ENCODE assay signal across 8 cellular contexts in the genomic region with DNA sequence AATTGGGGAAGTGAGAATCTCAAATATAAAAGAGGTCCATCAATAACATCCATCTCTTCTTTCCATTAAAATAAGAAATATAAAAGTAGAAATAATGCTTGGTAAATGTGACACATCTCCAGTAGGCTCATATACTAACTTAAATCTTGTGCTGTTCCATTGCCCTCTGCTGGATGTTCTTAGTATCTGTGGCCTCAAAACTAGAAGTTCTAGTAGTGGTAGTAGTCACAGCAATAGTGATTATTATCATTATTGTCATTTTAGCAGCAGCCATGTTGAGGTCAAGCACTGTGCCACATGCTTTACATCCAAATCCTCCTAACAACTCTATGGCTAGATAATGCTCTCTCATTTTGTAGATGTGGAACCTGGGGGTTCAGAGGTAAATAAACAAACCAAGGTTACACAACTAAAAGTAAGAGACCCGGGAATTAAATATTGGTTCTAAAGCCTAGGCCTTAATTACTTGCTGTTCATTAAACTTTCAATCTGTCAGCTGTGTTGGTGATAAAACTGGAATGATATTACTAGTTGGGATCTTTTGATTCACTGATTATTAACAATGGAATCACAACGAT. TPM values are rescaled to one million over a fixed set of nuclear protein-coding genes. Genes with fewer than 3 reads are reported as not detected.
DNase-seq lines count a peak whose midpoint lies in the region; ATAC-seq and TF ChIP-seq lines count a peak whose summit lies in the region.

No MANE protein-coding gene starts in this region.

- H3K27me3 Mint-ChIP-seq in naive B cell, result no peaks in the 10 kb centered on the region

- peak overlapping the region; percentile 11 to 83 (median 49) for H3K4me3 Mint-ChIP-seq in naive B cell

- H3K4me1 Mint-ChIP-seq in naive B cell, result peaks cover 32 to 46% (median 35%) of the 10 kb centered on the region in 3 donors

- H3K27ac Mint-ChIP-seq in naive B cell, result peak overlapping the region; percentile 66 to 96 (median 92)

- DNase-seq in ACHN (peak; percentile 64), GM12864 (ENCODE audit: low read depth) (peak; percentile 79), NCI-H187 treated with DMSO at 0.1 percent for 48 hours (lab: John Stamatoyannopoulos, UW) (peak; percentile 28), T-helper 1 cell (peak in 3 of 5 donors; percentile 16 to 66 (median 38)), erythroblast (lab: John Stamatoyannopoulos, UW) (peak; percentile 62 to 69), naive B cell (peak; percentile 64)

- ATAC-seq in HG02973 (IDR thresholded peaks at IDR 0.05; ENCODE audit: unreplicated experiment) (peak; percentile 53), naive B cell (ENCODE audit: low read depth in 2 of 2) (peak; percentile 85 to 88), GM19328 (IDR thresholded peaks at IDR 0.05; ENCODE audit: unreplicated experiment) (no peak)

- TF ChIP-seq POLR2A in erythroblast (IDR thresholded peaks at IDR 0.05; ENCODE audit: low read length), result no peak

- H3K4me3 ChIP-seq in GM12864 (ENCODE audit: low read depth, low read length), result no peak overlapping the region

- TF ChIP-seq CTCF in GM12864 (IDR thresholded peaks at IDR 0.05; ENCODE audit: low read depth, low read length, missing control alignments), result peak; percentile 59

- H3K36me3 Mint-ChIP-seq in naive B cell, result peaks cover 0 to 7% of the 10 kb centered on the region in 2 donors

- H3K9me3 Mint-ChIP-seq in naive B cell, result peaks cover 0 to 11% (median 6%) of the 10 kb centered on the region in 7 donors

- in situ Hi-C loops in ACHN (cut with HindIII; ENCODE audit: low pct_ligation_motif_present, low pct_unique_long_range_greater_than_20kb, low sequenced_read_pairs), result no loop called here

RNA-seq across cellular contexts. Expression of gene BTLA, which starts 20.2 kb away (rescaled TPM):
- polyA plus RNA-seq in naive B cell (ENCODE audit: low read depth in 6 of 6), result 100 to 1,000 TPM; 109 to 194 (median 148) TPM

RNA-seq across cellular contexts. Expression of gene ATG3, which starts 42.2 kb away (rescaled TPM):
- polyA plus RNA-seq in naive B cell (ENCODE audit: low read depth in 6 of 6), result 100 to 1,000 TPM in 2 of 6 donors, 10 to 100 TPM in 4; 64.0 to 104 (median 93.6) TPM

RNA-seq across cellular contexts. Expression of gene SLC35A5, which starts 42.3 kb away (rescaled TPM):
- polyA plus RNA-seq in naive B cell (ENCODE audit: low read depth in 6 of 6), result 10 to 100 TPM; 21.2 to 32.2 (median 25.9) TPM

Comparison
In these comparisons a context has a peak if more than half of its experiments do, and no peak if none do; other contexts are left out.
1. DNase-seq: peak in every context shown above with its lines; median percentile 79 in GM12864; 66 in erythroblast; 64 in ACHN; 64 in naive B cell; 38 in T-helper 1 cell; 28 in NCI-H187 treated with DMSO at 0.1 percent for 48 hours.